8 cellular contexts compared by ENCODE assay signal in the genomic region with DNA sequence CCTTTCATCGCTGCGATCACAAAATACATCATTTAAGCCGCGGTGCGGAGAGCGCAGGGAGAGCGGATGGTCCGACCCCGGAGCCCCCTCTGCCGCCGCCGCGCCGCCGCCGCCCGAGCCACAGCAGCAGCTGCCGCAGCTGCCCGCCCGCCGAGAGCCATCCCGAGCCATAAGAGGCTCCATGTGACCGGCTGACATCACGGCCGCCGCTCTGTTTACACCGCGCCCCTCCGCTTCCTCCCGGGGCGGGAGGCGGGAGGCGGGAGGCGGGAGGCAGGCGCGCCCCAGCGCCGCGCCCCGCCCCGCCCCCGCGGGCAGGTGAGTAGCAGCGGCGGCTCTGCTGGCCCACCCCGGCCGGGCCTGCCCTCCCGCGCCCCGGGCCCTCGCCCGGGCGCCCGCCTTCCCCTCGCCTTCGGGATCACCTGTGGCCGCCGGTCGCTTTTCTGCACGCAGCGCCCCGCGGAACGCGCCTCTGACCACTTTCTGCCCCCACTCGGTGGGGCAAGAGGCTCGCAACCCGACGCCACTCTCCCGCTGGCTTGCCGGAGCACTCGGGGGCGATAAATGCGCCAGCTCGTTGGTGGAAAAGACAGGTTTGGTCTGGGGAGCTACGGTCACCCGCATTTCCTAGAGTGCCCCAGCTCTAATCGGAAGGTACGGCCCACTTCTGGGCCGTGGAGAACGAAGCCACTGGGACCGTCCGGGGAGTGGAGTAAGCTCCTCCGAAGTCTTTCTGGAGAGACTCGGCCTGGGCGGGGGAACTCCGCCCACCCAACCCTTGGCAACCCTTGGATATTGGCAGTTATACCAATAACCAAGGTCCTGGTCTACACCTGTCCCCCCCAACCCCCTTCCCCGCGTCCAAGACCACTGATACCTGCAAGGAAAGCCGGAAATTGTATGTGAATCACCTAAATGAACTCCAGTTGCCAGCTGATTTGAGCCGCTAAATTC.
DNase-seq lines count a peak whose midpoint lies in the region; ATAC-seq lines count a peak whose summit lies in the region.

No MANE protein-coding gene starts in this region.

- no peaks in the 10 kb centered on the region for H3K9me3 ChIP-seq in BLaER1 treated with 17β-estradiol and CSF1 and Interleukin-3, amounts not matched to agents 10 nM and 100 nM (replicated peaks in 1 of 11)
- H3K9me3 ChIP-seq in esophagus (ENCODE audit: control insufficient read depth in 2 of 2, insufficient read depth in 1 of 2, low read depth in 1 of 2, low read length in 1 of 2) (no peaks in the 10 kb centered on the region), muscle layer of duodenum (ENCODE audit: control insufficient read depth in 1 of 2, low read length in 2 of 2) (no peaks in the 10 kb centered on the region)

- peak overlapping the region; percentile 85 to 100 (median 99) for H3K4me2 ChIP-seq in BLaER1 treated with 17β-estradiol and CSF1 and Interleukin-3, amounts not matched to agents 10 nM and 100 nM

- H4K20me1 ChIP-seq in BLaER1 treated with 17β-estradiol and CSF1 and Interleukin-3, amounts not matched to agents 10 nM and 100 nM, result peaks cover 0 to 34% (median 11%) of the 10 kb centered on the region in 11 experiments; a peak in 10 of 22 replicates

- 2 to 3% methylated on average over 41 to 91 of the region's 91 CpGs for whole genome bisulfite sequencing in esophagus, 2 donors

- peak overlapping the region in 10 of 11 experiments; percentile 34 to 88 (median 76); a peak in 17 of 22 replicates for H3K9ac ChIP-seq in BLaER1 treated with 17β-estradiol and CSF1 and Interleukin-3, amounts not matched to agents 10 nM and 100 nM

- H3K36me3 ChIP-seq in BLaER1 treated with 17β-estradiol and CSF1 and Interleukin-3, amounts not matched to agents 10 nM and 100 nM, result no peaks in the 10 kb centered on the region
- H3K36me3 ChIP-seq in esophagus (ENCODE audit: control insufficient read depth in 2 of 2, insufficient read depth in 2 of 2, low read length in 1 of 2), result no peaks in the 10 kb centered on the region
- no peaks in the 10 kb centered on the region for H3K36me3 ChIP-seq in muscle layer of duodenum (ENCODE audit: control insufficient read depth in 1 of 2, insufficient read depth in 2 of 2, low read length in 2 of 2)

- peaks cover 38 to 67% (median 61%) of the 10 kb centered on the region in 11 experiments for H3K27me3 ChIP-seq in BLaER1 treated with 17β-estradiol and CSF1 and Interleukin-3, amounts not matched to agents 10 nM and 100 nM
- H3K27me3 ChIP-seq in esophagus (ENCODE audit: control insufficient read depth in 1 of 2, insufficient read depth in 2 of 2, low read length in 2 of 2) (no peaks in the 10 kb centered on the region), muscle layer of duodenum (ENCODE audit: low read depth, low read length) (no peaks in the 10 kb centered on the region)

- ATAC-seq in GM19372 (IDR thresholded peaks at IDR 0.05; ENCODE audit: low read depth, unreplicated experiment) (peak; percentile 77), HG03521 (IDR thresholded peaks at IDR 0.05; ENCODE audit: unreplicated experiment) (peak; percentile 83)

- peaks cover 0 to 11% (median 7%) of the 10 kb centered on the region in 10 experiments; a peak in 13 of 20 replicates for H3K4me1 ChIP-seq in BLaER1 treated with 17β-estradiol and CSF1 and Interleukin-3, amounts not matched to agents 10 nM and 100 nM
- no peaks in the 10 kb centered on the region for H3K4me1 ChIP-seq in esophagus (ENCODE audit: control insufficient read depth in 2 of 2, insufficient read depth in 2 of 2, low read length in 1 of 2)
- no peaks in the 10 kb centered on the region for H3K4me1 ChIP-seq in muscle layer of duodenum (ENCODE audit: control insufficient read depth in 1 of 2, insufficient read depth in 2 of 2, low read length in 2 of 2)

- H3K4me3 ChIP-seq in BLaER1 treated with 17β-estradiol and CSF1 and Interleukin-3, amounts not matched to agents 10 nM and 100 nM, result peak overlapping the region; percentile 71 to 88 (median 82)
- H3K4me3 ChIP-seq in esophagus (ENCODE audit: low read depth in 1 of 2, low read length in 2 of 2) (peak overlapping the region; percentile 82 to 93), muscle layer of duodenum (ENCODE audit: low read depth in 1 of 2, low read length in 2 of 2) (peak overlapping the region; percentile 58 to 74)

- DNase-seq in NOMO-1 (lab: John Stamatoyannopoulos, UW; ENCODE audit: unreplicated experiment in 2 of 2) (peak; percentile 40 to 43), activated T-cell treated with anti-CD3 and anti-CD28 coated beads for 48 hours (ENCODE audit: low read depth) (peak; percentile 79)
- peak; percentile 64 to 82 for DNase-seq in stimulated activated CD8-positive, alpha-beta memory T cell treated with anti-CD3 and anti-CD28 coated beads, Interleukin-7, amount 100 ng/mL, for 4 hours (ENCODE audit: low read depth in 2 of 2)

- peak overlapping the region in 2 of 11 experiments; percentile 76 to 82; a peak in 4 of 22 replicates for H3K27ac ChIP-seq in BLaER1 treated with 17β-estradiol and CSF1 and Interleukin-3, amounts not matched to agents 10 nM and 100 nM
- H3K27ac ChIP-seq in esophagus (ENCODE audit: low read depth in 2 of 2, low read length in 1 of 2), result peak overlapping the region; percentile 91 to 93
- no peak overlapping the region for H3K27ac ChIP-seq in muscle layer of duodenum (ENCODE audit: low read length)
